Comparison of ENCODE assay signal across 21 cellular contexts in the genomic region with DNA sequence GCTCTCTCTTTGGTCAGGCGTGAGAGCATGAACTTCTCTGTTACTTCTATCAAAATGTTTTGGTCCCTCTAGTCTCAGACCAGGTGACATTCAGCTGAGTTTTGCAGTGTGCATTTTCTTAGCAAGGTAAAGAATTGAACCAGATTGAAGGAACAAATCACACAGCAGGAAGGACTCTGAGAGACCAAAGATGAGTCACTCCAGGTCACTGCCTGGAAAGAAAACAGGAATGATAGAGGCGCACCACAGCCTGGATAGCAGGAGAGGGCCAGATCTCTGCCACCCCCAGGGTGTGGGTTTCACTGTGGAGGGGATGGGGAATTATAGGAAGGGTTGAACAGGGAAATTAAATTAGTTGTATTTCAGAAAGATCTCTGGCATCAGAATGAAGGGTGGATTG.
DNase-seq lines count a peak whose midpoint lies in the region; ATAC-seq, FAIRE-seq and TF ChIP-seq lines count a peak whose summit lies in the region.
"Had no signal": no experiment of that assay in that cellular context is flagged by ENCODE, and none has a peak within 500 bp of the region (broad histone marks: within the 10 kb centered on the region; RNA-seq: fewer than 3 reads in every experiment).

No MANE protein-coding gene starts in this region.

- H3K27me3 ChIP-seq in bronchial epithelial cell (ENCODE audit: control insufficient read depth, insufficient read depth, low read length) (no peaks in the 10 kb centered on the region), mesenchymal stem cell (ENCODE audit: control insufficient read depth in 1 of 2, insufficient read depth in 1 of 2, low read length in 2 of 2) (no peaks in the 10 kb centered on the region)
- H3K27me3 ChIP-seq: ovary had no signal

- no peak overlapping the region for H3K23ac ChIP-seq in mesenchymal stem cell (ENCODE audit: low read length in 2 of 2)

- H3K9me3 ChIP-seq in mesenchymal stem cell (ENCODE audit: control insufficient read depth, low read length), result no peaks in the 10 kb centered on the region
- H3K9me3 ChIP-seq: ovary had no signal

- H3K4me3 ChIP-seq in bronchial epithelial cell (ENCODE audit: low read depth, low read length) (no peak overlapping the region), mesenchymal stem cell (ENCODE audit: insufficient read depth in 1 of 2, low read depth in 1 of 2, low read length in 2 of 2) (no peak overlapping the region)
- H3K4me3 ChIP-seq: ovary had no signal

- no peak overlapping the region for H4K91ac ChIP-seq in mesenchymal stem cell (ENCODE audit: low read length)

- no peak overlapping the region for H3K4ac ChIP-seq in mesenchymal stem cell (ENCODE audit: low read depth in 1 of 2, low read length in 2 of 2)

- TF ChIP-seq CTCF in bronchial epithelial cell (IDR thresholded peaks at IDR 0.05; ENCODE audit: insufficient read depth, low read length, severe bottlenecking), result no peak

- H2AFZ ChIP-seq in mesenchymal stem cell (ENCODE audit: low read depth, low read length), result no peak overlapping the region

- peaks cover 13% of the 10 kb centered on the region for H3K4me1 ChIP-seq in mesenchymal stem cell (ENCODE audit: control insufficient read depth, insufficient read depth, low read depth, low read length)

- no peak overlapping the region for H2BK12ac ChIP-seq in mesenchymal stem cell (ENCODE audit: low read length in 2 of 2)

- H3K9ac ChIP-seq in mesenchymal stem cell (ENCODE audit: low read length), result no peak overlapping the region

- no peak overlapping the region for H4K8ac ChIP-seq in mesenchymal stem cell (ENCODE audit: low read length)

- H2BK15ac ChIP-seq in mesenchymal stem cell (ENCODE audit: low read depth, poor library complexity, severe bottlenecking), result no peak overlapping the region

- peaks cover 53% of the 10 kb centered on the region for H3K79me1 ChIP-seq in mesenchymal stem cell (replicated peaks; ENCODE audit: low read length, poor library complexity, severe bottlenecking)

- H3K4me2 ChIP-seq in mesenchymal stem cell (ENCODE audit: low read length, poor library complexity, severe bottlenecking), result no peak overlapping the region

- H3K36me3 ChIP-seq in bronchial epithelial cell (ENCODE audit: control insufficient read depth, insufficient read depth, low read length), result no peaks in the 10 kb centered on the region
- H3K36me3 ChIP-seq in mesenchymal stem cell (ENCODE audit: control insufficient read depth in 1 of 2, insufficient read depth in 2 of 2, low read depth in 1 of 2, low read length in 2 of 2), result peaks cover 0 to 10% of the 10 kb centered on the region in 2 experiments
- H3K36me3 ChIP-seq: ovary had no signal

- no peak overlapping the region for H3K18ac ChIP-seq in mesenchymal stem cell (ENCODE audit: low read depth in 1 of 2, low read length in 2 of 2)

- H2AK5ac ChIP-seq in mesenchymal stem cell (ENCODE audit: low read length, severe bottlenecking), result no peak overlapping the region

- peak; percentile 29 for DNase-seq in AG08396 (ENCODE audit: low spot score)
- DNase-seq in HT1080 (ENCODE audit: low read depth), result peak; percentile 70
- DNase-seq in bronchial epithelial cell (ENCODE audit: low read depth), result peak; percentile 33
- peak; percentile 20 for DNase-seq in mesenchymal stem cell
- no peak for DNase-seq in GM19238 (ENCODE audit: insufficient read length, low spot score)
- no peak for DNase-seq in stimulated activated CD4-positive, alpha-beta T cell treated with anti-CD3 and anti-CD28 coated beads, Interleukin-4, amount 100 ng/mL, for 4 hours
- DNase-seq: activated CD8-positive, alpha-beta T cell treated with anti-CD3 and anti-CD28 coated beads, Interleukin-2, amount 10 ng/mL, durations not matched to agents 7 days and 5 days; activated naive CD4-positive, alpha-beta T cell treated with Interleukin-2 at 50 U/mL for 16 hours; activated T-cell treated with anti-CD3 and anti-CD28 coated beads, Interleukin-2, amount 50 U/mL, for 1 hour; amniotic stem cell; C1 segment of cervical spinal cord; NCI-H1048; NCI-H226; ovary; stimulated activated CD4-positive, alpha-beta T cell treated with anti-CD3 and anti-CD28 coated beads, Interleukin-15, amount 100 ng/mL, for 24 hours; stimulated activated CD8-positive, alpha-beta memory T cell treated with anti-CD3 and anti-CD28 coated beads, Interleukin-4, amount 100 ng/mL, for 48 hours had no signal

- no peak overlapping the region for H3K14ac ChIP-seq in mesenchymal stem cell (ENCODE audit: low read length in 2 of 2)

- H2BK5ac ChIP-seq in mesenchymal stem cell (ENCODE audit: low read depth, low read length, poor library complexity, severe bottlenecking), result no peak overlapping the region

- no peak for FAIRE-seq in bronchial epithelial cell (lab: Jason Lieb, UNC)
- FAIRE-seq: frontal cortex, HTR-8/SVneo had no signal

- H3K27ac ChIP-seq in mesenchymal stem cell (ENCODE audit: low read length, poor library complexity, severe bottlenecking), result peak overlapping the region; percentile 33
- H3K27ac ChIP-seq: ovary had no signal

- 81% methylated on average over 2 of the region's 2 CpGs for WGBS in mesenchymal stem cell

- ATAC-seq in GM21723 (IDR thresholded peaks at IDR 0.05; ENCODE audit: unreplicated experiment) (no peak), GM19467 (IDR thresholded peaks at IDR 0.05; ENCODE audit: unreplicated experiment) (no peak)
- ATAC-seq: activated CD8-positive, alpha-beta T cell treated with anti-CD3 and anti-CD28 coated beads, Interleukin-2, amount 10 ng/mL, durations not matched to agents 7 days and 5 days; sciatic nerve had no signal

- no peak overlapping the region for H2BK120ac ChIP-seq in mesenchymal stem cell (ENCODE audit: low read depth, low read length)

Comparison
In these comparisons a context has a peak if more than half of its experiments do, and no peak if none do; other contexts are left out.
1. DNase-seq: peak in AG08396 (single experiment), HT1080 (single experiment), bronchial epithelial cell (single experiment) and mesenchymal stem cell (single experiment); none in GM19238 (single experiment) and stimulated activated CD4-positive, alpha-beta T cell treated with anti-CD3 and anti-CD28 coated beads, Interleukin-4, amount 100 ng/mL, for 4 hours (0 of 2).